In the genomic region with DNA sequence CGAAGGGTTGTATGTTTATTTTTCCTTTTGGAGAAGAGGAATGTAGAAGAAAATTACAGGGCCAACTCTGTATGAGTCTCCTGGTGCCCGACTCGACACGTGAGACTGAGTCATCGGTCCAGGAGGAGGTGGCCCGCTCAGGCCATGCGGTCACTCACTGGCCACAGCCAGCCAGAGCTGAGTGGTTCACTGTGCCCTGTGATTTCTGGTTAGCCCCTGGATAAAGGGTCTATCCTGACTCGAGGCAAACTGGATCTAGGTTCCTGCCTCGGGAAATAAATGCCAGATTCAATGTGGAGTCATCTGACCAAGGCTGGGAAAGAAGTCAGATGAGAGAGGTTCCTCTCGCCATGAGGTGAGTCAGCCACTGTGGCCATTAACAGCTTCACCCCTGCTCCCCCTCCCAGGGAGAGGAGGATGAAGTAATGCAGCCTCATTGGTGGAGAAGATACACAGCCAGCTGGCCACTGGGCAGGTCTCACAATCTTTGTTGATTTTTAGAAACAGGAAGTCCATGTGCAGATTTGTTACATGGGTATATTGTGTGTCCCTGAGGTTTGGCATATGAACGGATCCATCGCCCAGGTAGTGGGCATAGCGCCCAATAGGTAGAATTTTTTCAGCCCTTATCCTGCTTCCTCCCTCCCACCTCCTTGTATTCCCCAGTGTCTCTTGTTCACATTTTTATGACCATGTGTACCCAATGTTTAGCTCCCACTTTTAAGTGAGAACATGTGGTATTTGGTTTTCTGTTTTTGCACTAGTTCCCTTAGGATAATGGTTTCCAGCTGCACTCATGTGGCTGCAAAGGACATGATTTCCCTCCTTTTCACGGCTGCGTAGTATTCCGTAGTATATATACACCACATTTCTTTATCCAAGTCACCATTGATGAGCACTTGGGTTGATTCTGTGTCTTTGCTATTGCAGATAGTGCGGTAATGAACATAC, we compare ENCODE assay signal across 1 cellular context.
TF ChIP-seq lines count a peak whose summit lies in the region.

No MANE protein-coding gene starts in this region.

TF ChIP-seq in K562, 482 proteins besides CTCF, POLR2A, EP300 and RAD21 (continued from another document and continues in another):
- TF ChIP-seq, protein P1, sequence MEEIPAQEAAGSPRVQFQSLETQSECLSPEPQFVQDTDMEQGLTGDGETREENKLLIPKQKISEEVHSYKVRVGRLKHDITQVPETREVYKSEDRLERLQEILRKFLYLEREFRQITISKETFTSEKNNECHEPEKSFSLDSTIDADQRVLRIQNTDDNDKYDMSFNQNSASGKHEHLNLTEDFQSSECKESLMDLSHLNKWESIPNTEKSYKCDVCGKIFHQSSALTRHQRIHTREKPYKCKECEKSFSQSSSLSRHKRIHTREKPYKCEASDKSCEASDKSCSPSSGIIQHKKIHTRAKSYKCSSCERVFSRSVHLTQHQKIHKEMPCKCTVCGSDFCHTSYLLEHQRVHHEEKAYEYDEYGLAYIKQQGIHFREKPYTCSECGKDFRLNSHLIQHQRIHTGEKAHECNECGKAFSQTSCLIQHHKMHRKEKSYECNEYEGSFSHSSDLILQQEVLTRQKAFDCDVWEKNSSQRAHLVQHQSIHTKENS (CRISPR knock-in tag; IDR thresholded peaks at IDR 0.05) = no peak
- TF ChIP-seq SMAD2 (IDR thresholded peaks at IDR 0.05; ENCODE audit: low read depth, low read length) (no peak), ZNF140 (CRISPR knock-in tag; IDR thresholded peaks at IDR 0.05) (no peak), BRD4 (IDR thresholded peaks at IDR 0.05) (no peak), SREBF2 (CRISPR knock-in tag; IDR thresholded peaks at IDR 0.05) (no peak), ETV1 (tag; conservative IDR thresholded peaks at IDR 0.05; ENCODE audit: low read depth) (0 out of 2 replicates have a peak, but pooled peaks have one; percentile 17), SOX6 (IDR thresholded peaks at IDR 0.05) (0 out of 2 replicates have a peak, but pooled peaks have one; percentile 34), THRAP3 (IDR thresholded peaks at IDR 0.05; ENCODE audit: borderline replicate concordance) (no peak), SLC30A9 (CRISPR knock-in tag; IDR thresholded peaks at IDR 0.05) (no peak), RNF2 (IDR thresholded peaks at IDR 0.05) (peak; percentile 56; the same call in 1 of the 2 replicates), ZNF347 (CRISPR knock-in tag; IDR thresholded peaks at IDR 0.05; ENCODE audit: low read depth) (no peak), ZNF507 (tag; conservative IDR thresholded peaks at IDR 0.05) (no peak), ZKSCAN8 (CRISPR knock-in tag; IDR thresholded peaks at IDR 0.05) (peak; percentile 43; the same call in 1 of the 2 replicates), DIDO1 (tag; IDR thresholded peaks at IDR 0.05; ENCODE audit: low read depth) (no peak; the same call in 1 of the 2 replicates), MTF1 (CRISPR knock-in tag; IDR thresholded peaks at IDR 0.05; ENCODE audit: borderline replicate concordance) (no peak), EGR1 (conservative IDR thresholded peaks at IDR 0.05) (no peak), NR2C1 (IDR thresholded peaks at IDR 0.05) (no peak; the same call in 1 of the 2 replicates), NR2C1 (tag; IDR thresholded peaks at IDR 0.05) (peak; percentile 64), ZFX (CRISPR knock-in tag; IDR thresholded peaks at IDR 0.05) (peak; percentile 78), LEF1 (IDR thresholded peaks at IDR 0.05) (peak; percentile 43; the same call in 1 of the 2 replicates), L3MBTL2 (IDR thresholded peaks at IDR 0.05) (peak; percentile 98), ZFPM2 (CRISPR knock-in tag; IDR thresholded peaks at IDR 0.05) (no peak), SMARCA5 (IDR thresholded peaks at IDR 0.05) (peak; percentile 85), FOXK1 (CRISPR knock-in tag; IDR thresholded peaks at IDR 0.05; ENCODE audit: borderline replicate concordance) (peak; percentile 64; the same call in 1 of the 2 replicates), RBBP5 (IDR thresholded peaks at IDR 0.05; ENCODE audit: borderline replicate concordance, insufficient read depth, low read length, poor library complexity, severe bottlenecking) (peak; percentile 34), NR3C1 (CRISPR knock-in tag; IDR thresholded peaks at IDR 0.05) (no peak), MYC (IDR thresholded peaks at IDR 0.05; ENCODE audit: low read depth, low read length) (peak; percentile 97), MYC (CRISPR knock-in tag; IDR thresholded peaks at IDR 0.05; ENCODE audit: borderline replicate concordance, low read depth) (peak; percentile 87; the same call in 1 of the 2 replicates), CAMTA2 (CRISPR knock-in tag; conservative IDR thresholded peaks at IDR 0.05) (no peak), ELF1 (tag; IDR thresholded peaks at IDR 0.05) (peak; percentile 79), NFXL1 (CRISPR knock-in tag; IDR thresholded peaks at IDR 0.05) (no peak), CBX2 (IDR thresholded peaks at IDR 0.05; ENCODE audit: insufficient read depth, low read length, poor library complexity, severe bottlenecking) (no peak), CHD1 (IDR thresholded peaks at IDR 0.05; ENCODE audit: low read length) (no peak), PHF21A (IDR thresholded peaks at IDR 0.05; ENCODE audit: borderline replicate concordance, low read depth) (peak; percentile 45; the same call in 1 of the 2 replicates)
- TF ChIP-seq, protein P2, sequence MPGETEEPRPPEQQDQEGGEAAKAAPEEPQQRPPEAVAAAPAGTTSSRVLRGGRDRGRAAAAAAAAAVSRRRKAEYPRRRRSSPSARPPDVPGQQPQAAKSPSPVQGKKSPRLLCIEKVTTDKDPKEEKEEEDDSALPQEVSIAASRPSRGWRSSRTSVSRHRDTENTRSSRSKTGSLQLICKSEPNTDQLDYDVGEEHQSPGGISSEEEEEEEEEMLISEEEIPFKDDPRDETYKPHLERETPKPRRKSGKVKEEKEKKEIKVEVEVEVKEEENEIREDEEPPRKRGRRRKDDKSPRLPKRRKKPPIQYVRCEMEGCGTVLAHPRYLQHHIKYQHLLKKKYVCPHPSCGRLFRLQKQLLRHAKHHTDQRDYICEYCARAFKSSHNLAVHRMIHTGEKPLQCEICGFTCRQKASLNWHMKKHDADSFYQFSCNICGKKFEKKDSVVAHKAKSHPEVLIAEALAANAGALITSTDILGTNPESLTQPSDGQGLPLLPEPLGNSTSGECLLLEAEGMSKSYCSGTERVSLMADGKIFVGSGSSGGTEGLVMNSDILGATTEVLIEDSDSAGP (CRISPR knock-in tag; IDR thresholded peaks at IDR 0.05) = no peak
- TF ChIP-seq, protein P3, sequence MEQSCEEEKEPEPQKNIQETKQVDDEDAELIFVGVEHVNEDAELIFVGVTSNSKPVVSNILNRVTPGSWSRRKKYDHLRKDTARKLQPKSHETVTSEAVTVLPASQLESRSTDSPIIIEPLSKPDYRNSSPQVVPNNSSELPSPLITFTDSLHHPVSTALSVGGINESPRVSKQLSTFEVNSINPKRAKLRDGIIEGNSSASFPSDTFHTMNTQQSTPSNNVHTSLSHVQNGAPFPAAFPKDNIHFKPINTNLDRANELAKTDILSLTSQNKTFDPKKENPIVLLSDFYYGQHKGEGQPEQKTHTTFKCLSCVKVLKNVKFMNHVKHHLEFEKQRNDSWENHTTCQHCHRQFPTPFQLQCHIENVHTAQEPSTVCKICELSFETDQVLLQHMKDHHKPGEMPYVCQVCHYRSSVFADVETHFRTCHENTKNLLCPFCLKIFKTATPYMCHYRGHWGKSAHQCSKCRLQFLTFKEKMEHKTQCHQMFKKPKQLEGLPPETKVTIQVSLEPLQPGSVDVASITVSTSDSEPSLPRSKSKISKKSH (CRISPR knock-in tag; IDR thresholded peaks at IDR 0.05) = no peak
- TF ChIP-seq, protein P4, sequence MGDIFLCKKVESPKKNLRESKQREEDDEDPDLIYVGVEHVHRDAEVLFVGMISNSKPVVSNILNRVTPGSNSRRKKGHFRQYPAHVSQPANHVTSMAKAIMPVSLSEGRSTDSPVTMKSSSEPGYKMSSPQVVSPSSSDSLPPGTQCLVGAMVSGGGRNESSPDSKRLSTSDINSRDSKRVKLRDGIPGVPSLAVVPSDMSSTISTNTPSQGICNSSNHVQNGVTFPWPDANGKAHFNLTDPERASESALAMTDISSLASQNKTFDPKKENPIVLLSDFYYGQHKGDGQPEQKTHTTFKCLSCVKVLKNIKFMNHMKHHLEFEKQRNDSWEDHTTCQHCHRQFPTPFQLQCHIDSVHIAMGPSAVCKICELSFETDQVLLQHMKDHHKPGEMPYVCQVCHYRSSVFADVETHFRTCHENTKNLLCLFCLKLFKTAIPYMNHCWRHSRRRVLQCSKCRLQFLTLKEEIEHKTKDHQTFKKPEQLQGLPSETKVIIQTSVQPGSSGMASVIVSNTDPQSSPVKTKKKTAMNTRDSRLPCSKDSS (IDR thresholded peaks at IDR 0.05; ENCODE audit: low read depth, partially characterized antibody) = no peak
- TF ChIP-seq, protein P5, sequence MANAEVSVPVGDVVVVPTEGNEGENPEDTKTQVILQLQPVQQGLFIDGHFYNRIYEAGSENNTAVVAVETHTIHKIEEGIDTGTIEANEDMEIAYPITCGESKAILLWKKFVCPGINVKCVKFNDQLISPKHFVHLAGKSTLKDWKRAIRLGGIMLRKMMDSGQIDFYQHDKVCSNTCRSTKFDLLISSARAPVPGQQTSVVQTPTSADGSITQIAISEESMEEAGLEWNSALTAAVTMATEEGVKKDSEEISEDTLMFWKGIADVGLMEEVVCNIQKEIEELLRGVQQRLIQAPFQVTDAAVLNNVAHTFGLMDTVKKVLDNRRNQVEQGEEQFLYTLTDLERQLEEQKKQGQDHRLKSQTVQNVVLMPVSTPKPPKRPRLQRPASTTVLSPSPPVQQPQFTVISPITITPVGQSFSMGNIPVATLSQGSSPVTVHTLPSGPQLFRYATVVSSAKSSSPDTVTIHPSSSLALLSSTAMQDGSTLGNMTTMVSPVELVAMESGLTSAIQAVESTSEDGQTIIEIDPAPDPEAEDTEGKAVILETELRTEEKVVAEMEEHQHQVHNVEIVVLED (CRISPR knock-in tag; IDR thresholded peaks at IDR 0.05) = no peak
- TF ChIP-seq, protein P6, sequence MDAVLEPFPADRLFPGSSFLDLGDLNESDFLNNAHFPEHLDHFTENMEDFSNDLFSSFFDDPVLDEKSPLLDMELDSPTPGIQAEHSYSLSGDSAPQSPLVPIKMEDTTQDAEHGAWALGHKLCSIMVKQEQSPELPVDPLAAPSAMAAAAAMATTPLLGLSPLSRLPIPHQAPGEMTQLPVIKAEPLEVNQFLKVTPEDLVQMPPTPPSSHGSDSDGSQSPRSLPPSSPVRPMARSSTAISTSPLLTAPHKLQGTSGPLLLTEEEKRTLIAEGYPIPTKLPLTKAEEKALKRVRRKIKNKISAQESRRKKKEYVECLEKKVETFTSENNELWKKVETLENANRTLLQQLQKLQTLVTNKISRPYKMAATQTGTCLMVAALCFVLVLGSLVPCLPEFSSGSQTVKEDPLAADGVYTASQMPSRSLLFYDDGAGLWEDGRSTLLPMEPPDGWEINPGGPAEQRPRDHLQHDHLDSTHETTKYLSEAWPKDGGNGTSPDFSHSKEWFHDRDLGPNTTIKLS (IDR thresholded peaks at IDR 0.05; ENCODE audit: borderline replicate concordance, low read depth) = peak; percentile 50; the same call in 1 of the 2 replicates
- TF ChIP-seq, protein P7, sequence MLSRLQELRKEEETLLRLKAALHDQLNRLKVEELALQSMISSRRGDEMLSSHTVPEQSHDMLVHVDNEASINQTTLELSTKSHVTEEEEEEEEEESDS (CRISPR knock-in tag; IDR thresholded peaks at IDR 0.05) = no peak
- TF ChIP-seq, protein P8, sequence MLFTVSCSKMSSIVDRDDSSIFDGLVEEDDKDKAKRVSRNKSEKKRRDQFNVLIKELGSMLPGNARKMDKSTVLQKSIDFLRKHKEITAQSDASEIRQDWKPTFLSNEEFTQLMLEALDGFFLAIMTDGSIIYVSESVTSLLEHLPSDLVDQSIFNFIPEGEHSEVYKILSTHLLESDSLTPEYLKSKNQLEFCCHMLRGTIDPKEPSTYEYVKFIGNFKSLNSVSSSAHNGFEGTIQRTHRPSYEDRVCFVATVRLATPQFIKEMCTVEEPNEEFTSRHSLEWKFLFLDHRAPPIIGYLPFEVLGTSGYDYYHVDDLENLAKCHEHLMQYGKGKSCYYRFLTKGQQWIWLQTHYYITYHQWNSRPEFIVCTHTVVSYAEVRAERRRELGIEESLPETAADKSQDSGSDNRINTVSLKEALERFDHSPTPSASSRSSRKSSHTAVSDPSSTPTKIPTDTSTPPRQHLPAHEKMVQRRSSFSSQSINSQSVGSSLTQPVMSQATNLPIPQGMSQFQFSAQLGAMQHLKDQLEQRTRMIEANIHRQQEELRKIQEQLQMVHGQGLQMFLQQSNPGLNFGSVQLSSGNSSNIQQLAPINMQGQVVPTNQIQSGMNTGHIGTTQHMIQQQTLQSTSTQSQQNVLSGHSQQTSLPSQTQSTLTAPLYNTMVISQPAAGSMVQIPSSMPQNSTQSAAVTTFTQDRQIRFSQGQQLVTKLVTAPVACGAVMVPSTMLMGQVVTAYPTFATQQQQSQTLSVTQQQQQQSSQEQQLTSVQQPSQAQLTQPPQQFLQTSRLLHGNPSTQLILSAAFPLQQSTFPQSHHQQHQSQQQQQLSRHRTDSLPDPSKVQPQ (CRISPR knock-in tag; IDR thresholded peaks at IDR 0.05; ENCODE audit: borderline replicate concordance) = no peak
